Comparison of ENCODE assay signal across 9 cellular contexts in genomic region chr15:55694652-55695150, GRCh38. TPM values are rescaled to one million over a fixed set of nuclear protein-coding genes. Genes with fewer than 3 reads are reported as not detected.
DNase-seq lines count a peak whose midpoint lies in the region; ATAC-seq, FAIRE-seq and TF ChIP-seq lines count a peak whose summit lies in the region.
"Had no signal": no experiment of that assay in that cellular context is flagged by ENCODE, and none has a peak within 500 bp of the region (broad histone marks: within the 10 kb centered on the region; RNA-seq: fewer than 3 reads in every experiment).

No MANE protein-coding gene starts in this region.

- TF ChIP-seq POLR2A in HepG2 (IDR thresholded peaks at IDR 0.05; ENCODE audit: insufficient read depth in 1 of 2, low read depth in 2 of 2, low read length in 2 of 2) = no peak

- H3K36me3 ChIP-seq in HepG2 (replicated peaks in 1 of 2; ENCODE audit: control insufficient read depth in 1 of 2, insufficient read depth in 2 of 2, low read length in 2 of 2) = no peaks in the 10 kb centered on the region

- in situ Hi-C loops in HepG2 (cut with HindIII; ENCODE audit: extremely low pct_ligation_motif_present, low pct_unique_long_range_greater_than_20kb) = no loop called here

- CTCF ChIA-PET in HepG2 (lab: Yijun Ruan, JAX; ENCODE audit: low intra/inter-chr PET ratio, low total read pairs) = no interaction called here

- H3K79me2 ChIP-seq in HepG2 (ENCODE audit: insufficient read depth, low read length) = peaks cover 2% of the 10 kb centered on the region

- no peak overlapping the region for H3K9ac ChIP-seq in HepG2 (ENCODE audit: insufficient read depth, low read depth, low read length)

- no peak overlapping the region for H3K27ac ChIP-seq in HepG2 (ENCODE audit: extremely low read length, insufficient read depth, low read length)

- 99% methylated on average over 4 of the region's 4 CpGs for WGBS in HepG2 (ENCODE audit: low lambda C conversion rate)

- DNase-seq in HFF-Myc (ENCODE audit: extremely low read depth, low read depth) = peak; percentile 40
- DNase-seq in NCI-H2107 (lab: John Stamatoyannopoulos, UW) = peak; percentile 26
- DNase-seq in left colon = no peak
- no peak for DNase-seq in NCI-H748 (lab: John Stamatoyannopoulos, UW; ENCODE audit: unreplicated experiment)
- DNase-seq in activated naive CD4-positive, alpha-beta T cell (lab: John Stamatoyannopoulos, UW) = no peak
- no peak for DNase-seq in HepG2 (ENCODE audit: low spot score)
- no peak for DNase-seq in NCI-H345 (lab: John Stamatoyannopoulos, UW)

- H3K4me2 ChIP-seq in HepG2 (ENCODE audit: low read depth, low read length) = no peak overlapping the region

- TF ChIP-seq CTCF in HFF-Myc (IDR thresholded peaks at IDR 0.05; ENCODE audit: low read depth, low read length, missing control alignments) (no peak), HepG2 (CRISPR knock-in tag; IDR thresholded peaks at IDR 0.05) (no peak)

- H4K20me1 ChIP-seq in HepG2 (ENCODE audit: insufficient read depth, low read length) = no peaks in the 10 kb centered on the region

- POLR2A ChIA-PET in HepG2 (lab: Yijun Ruan, JAX) = no interaction called here

- intact Hi-C loops in left colon (cut with DNase I, micrococcal nuclease) (no loop called here), HepG2 (cut with micrococcal nuclease; ENCODE audit: unreplicated experiment) (no loop called here)

- no peak for TF ChIP-seq EP300 in HepG2 (IDR thresholded peaks at IDR 0.05; ENCODE audit: low read depth in 2 of 2, low read length in 2 of 2)
- TF ChIP-seq EP300 in HepG2 (CRISPR knock-in tag; IDR thresholded peaks at IDR 0.05; ENCODE audit: borderline replicate concordance) = no peak

- no peak for FAIRE-seq in HepG2 (lab: Jason Lieb, UNC)

- TF ChIP-seq RAD21 in HepG2 (CRISPR knock-in tag; IDR thresholded peaks at IDR 0.05) = no peak

- no peaks in the 10 kb centered on the region for H3K4me1 ChIP-seq in HepG2 (ENCODE audit: insufficient read depth, low read length)

- no peak overlapping the region for H2AFZ ChIP-seq in HepG2 (ENCODE audit: low read length)

- no peaks in the 10 kb centered on the region for H3K9me3 ChIP-seq in HepG2 (ENCODE audit: low read length)

- no TSS peak for BruUV-seq in HepG2 (replicated peaks; lab: Mats Ljungman, UMichigan)

- no peaks in the 10 kb centered on the region for H3K27me3 ChIP-seq in HepG2 (ENCODE audit: control insufficient read depth in 1 of 2, insufficient read depth in 2 of 2, low read length in 2 of 2)

- H3K4me3 ChIP-seq in HFF-Myc (replicated peaks; ENCODE audit: low read depth, low read length) (no peak overlapping the region), HepG2 (replicated peaks in 1 of 3; ENCODE audit: insufficient read depth in 1 of 3, low read depth in 2 of 3, low read length in 3 of 3) (no peak overlapping the region)

- ATAC-seq in GM18511 (IDR thresholded peaks at IDR 0.05; ENCODE audit: unreplicated experiment) = peak; percentile 97
- ATAC-seq in left colon = peak; percentile 99
- ATAC-seq in HepG2 = no peak

TF ChIP-seq in HepG2, 621 proteins besides CTCF, POLR2A, EP300 and RAD21:
- TF ChIP-seq MEF2D (CRISPR knock-in tag; IDR thresholded peaks at IDR 0.05) (no peak), FOXO4 (CRISPR knock-in tag; conservative IDR thresholded peaks at IDR 0.05) (no peak)

RNA-seq across cellular contexts. Expression of gene PRTG, which starts 48.3 kb away (rescaled TPM):
- 1 to 10 TPM in 1 of 2 donors, under 1 TPM in 1; 0.59 to 1.3 TPM for total RNA-seq in left colon
- total RNA-seq in HepG2 (2016; rRNA removed; fragmentation: Illumina TruSeq; extraction: Trizol) = 17.1 and 22.3 TPM in 2 replicates
- total RNA-seq in HepG2 (2016; cell fraction: cytosol; rRNA removed; fragmentation: Illumina TruSeq; extraction: Trizol; ENCODE audit: low read depth) = 2.3 and 2.9 TPM in 2 replicates
- total RNA-seq in HepG2 (2016; cell fraction: insoluble cytoplasmic fraction; rRNA removed; fragmentation: Illumina TruSeq; extraction: Trizol) = 17.1 and 19.9 TPM in 2 replicates
- 6.8 and 7.4 TPM in 2 replicates for total RNA-seq in HepG2 (2016; cell fraction: membrane; rRNA removed; fragmentation: Illumina TruSeq; extraction: Trizol)
- total RNA-seq in HepG2 (2016; cell fraction: nucleus; rRNA removed; fragmentation: Illumina TruSeq; extraction: Trizol) = 37.3 and 41.9 TPM in 2 replicates
- polyA plus RNA-seq in HepG2 (2011; rRNA removed) = 9.7 and 13.2 TPM in 2 replicates
- 6.9 and 9.7 TPM in 2 replicates for polyA plus RNA-seq in HepG2 (2011; cell fraction: cytosol; rRNA removed)
- polyA plus RNA-seq in HepG2 (2011; cell fraction: nucleus; rRNA removed) = 7.0 and 7.1 TPM in 2 replicates
- polyA plus RNA-seq in HepG2 (2012) = 11.5 and 14.3 TPM in 2 replicates
- 1.2 and 1.6 TPM in 2 replicates for polyA plus RNA-seq in HepG2 (2016; cell fraction: cytosol; fragmentation: Illumina TruSeq; extraction: Trizol; ENCODE audit: low read depth)
- polyA plus RNA-seq in HepG2 (2016; cell fraction: insoluble cytoplasmic fraction; fragmentation: Illumina TruSeq; extraction: Trizol; ENCODE audit: low read depth) = 7.2 TPM in 2 replicates
- 1.9 TPM in 2 replicates for polyA plus RNA-seq in HepG2 (2016; cell fraction: membrane; fragmentation: Illumina TruSeq; extraction: Trizol; ENCODE audit: low read depth)
- 13.3 and 15.6 TPM in 2 replicates for polyA plus RNA-seq in HepG2 (2016; cell fraction: nucleus; fragmentation: Illumina TruSeq; extraction: Trizol; ENCODE audit: insufficient read depth, low read depth)
- polyA minus RNA-seq in HepG2 (2011; rRNA and poly(A)+ RNA removed; ENCODE audit: low replicate concordance) = 13.5 and 48.7 TPM in 2 replicates
- polyA minus RNA-seq in HepG2 (2011; cell fraction: cytosol; rRNA and poly(A)+ RNA removed) = 36.5 and 37.5 TPM in 2 replicates
- polyA minus RNA-seq in HepG2 (2011; cell fraction: nucleus; rRNA and poly(A)+ RNA removed) = 48.2 and 59.2 TPM in 2 replicates
- polyA plus RNA-seq: IgD-negative memory B cell had no signal

Comparison
In these comparisons a context has a peak if more than half of its experiments do, and no peak if none do; other contexts are left out.
1. DNase-seq: peak in HFF-Myc (single experiment) and NCI-H2107 (single experiment); none in left colon (0 of 2), NCI-H748 (single experiment), activated naive CD4-positive, alpha-beta T cell (0 of 4), HepG2 (single experiment) and NCI-H345 (single experiment).